ENCODE assay signal across 22 cellular contexts in genomic region chr14:94045563-94046345, GRCh38. TPM values are rescaled to one million over a fixed set of nuclear protein-coding genes. Genes with fewer than 3 reads are reported as not detected.
A peak's percentile ranks its signal among the peaks of the same experiment; 100 is the strongest.
DNase-seq lines count a peak whose midpoint lies in the region; ATAC-seq, FAIRE-seq and TF ChIP-seq lines count a peak whose summit lies in the region.
"Had no signal": no experiment of that assay in that cellular context is flagged by ENCODE, and none has a peak within 500 bp of the region (broad histone marks: within the 10 kb centered on the region; RNA-seq: fewer than 3 reads in every experiment).

No MANE protein-coding gene starts in this region.

- H3K27ac Mint-ChIP-seq in neural progenitor cell: no peak overlapping the region
- H3K27ac Mint-ChIP-seq: activated T-helper 17 cell treated with anti-CD3 and anti-CD28 coated beads, Interleukin-2, amount 50 U/mL, for 72 hours; progenitor cell of endocrine pancreas had no signal

- TF ChIP-seq EP300 in GM12878 (IDR thresholded peaks at IDR 0.05; ENCODE audit: borderline replicate concordance in 1 of 2, control insufficient read depth in 1 of 2, low read depth in 2 of 2, low read length in 2 of 2): no peak

- H3K36me3 Mint-ChIP-seq in neural progenitor cell: peaks cover 17% of the 10 kb centered on the region

- TF ChIP-seq CTCF in GM12878 (IDR thresholded peaks at IDR 0.05 in 2 of 3, conservative IDR thresholded peaks at IDR 0.05 in 1 of 3; ENCODE audit: control insufficient read depth in 2 of 3, extremely low read depth in 1 of 3, insufficient read depth in 1 of 3, low read depth in 3 of 3, low read length in 3 of 3) (no peak), neural progenitor cell (IDR thresholded peaks at IDR 0.05) (no peak)

- H3K36me3 ChIP-seq in GM12878 (ENCODE audit: control insufficient read depth in 2 of 2, insufficient read depth in 2 of 2, low read length in 1 of 2) (peaks cover 18 to 22% of the 10 kb centered on the region in 2 experiments; a peak in 3 of 4 replicates), neural progenitor cell (no peaks in the 10 kb centered on the region)

- peak; percentile 44 for DNase-seq in cardiac septum (ENCODE audit: low spot score)
- no peak for DNase-seq in left ventricle myocardium superior
- DNase-seq in GM12878 (ENCODE audit: low read depth, low spot score): no peak
- no peak for DNase-seq in neural progenitor cell (ENCODE audit: low spot score)
- no peak for DNase-seq in foreskin melanocyte
- DNase-seq in NCI-H748 (lab: John Stamatoyannopoulos, UW; ENCODE audit: unreplicated experiment): no peak
- DNase-seq: activated CD4-positive, alpha-beta T cell treated with anti-CD3 and anti-CD28 coated beads, Interleukin-2, amount 50 U/mL, for 1 hour; DMS79; left lung; MG63; midbrain; NCI-H1417; NCI-H510A; NK-92 treated with Interleukin-12 subunit alpha and Interleukin-12 subunit beta, amount 100 ng/mL, for 24 hours had no signal

- CTCF ChIA-PET in GM12878 (lab: Yijun Ruan, JAX): interaction anchor here (1.0 to 1.7 kb wide), 3 partner anchors 9 to 86 kb away, joined by 3 to 4 read pairs (median 3); no protein-coding TSS in a partner anchor

- in situ Hi-C loops in GM12878 (cut with MboI): no loop called here

- H3K4me1 Mint-ChIP-seq in neural progenitor cell: peaks cover 40% of the 10 kb centered on the region
- H3K4me1 Mint-ChIP-seq: activated T-helper 17 cell treated with anti-CD3 and anti-CD28 coated beads, Interleukin-2, amount 50 U/mL, for 72 hours; neural crest cell had no signal

- H3K4me3 Mint-ChIP-seq in neural progenitor cell: peak overlapping the region; percentile 18
- H3K4me3 Mint-ChIP-seq: activated T-helper 17 cell treated with anti-CD3 and anti-CD28 coated beads, Interleukin-2, amount 50 U/mL, for 72 hours; neural crest cell had no signal

- H3K9me3 ChIP-seq in GM12878 (replicated peaks; ENCODE audit: control insufficient read depth, insufficient read depth, low read length) (no peaks in the 10 kb centered on the region), neural progenitor cell (ENCODE audit: low read depth) (no peaks in the 10 kb centered on the region)
- H3K9me3 ChIP-seq: breast epithelium, HAP-1, left lung, MG63, vagina had no signal

- H3K4me2 ChIP-seq in GM12878 (ENCODE audit: control insufficient read depth, insufficient read depth) (no peak overlapping the region), neural progenitor cell (no peak overlapping the region)

- intact Hi-C loops in cardiac septum (cut with DNase I): no loop called here
- intact Hi-C loops in left ventricle myocardium superior (cut with micrococcal nuclease): no loop called here
- intact Hi-C loops in GM12878 (cut with micrococcal nuclease; ENCODE audit: unreplicated experiment): no loop called here

- no peak overlapping the region for H3K4me3 ChIP-seq in GM12878
- no peak overlapping the region for H3K4me3 ChIP-seq in neural progenitor cell
- H3K4me3 ChIP-seq: breast epithelium, HAP-1, K562, left lung, MG63, vagina had no signal

- no peaks in the 10 kb centered on the region for H3K9me3 Mint-ChIP-seq in neural progenitor cell
- H3K9me3 Mint-ChIP-seq: activated T-helper 17 cell treated with anti-CD3 and anti-CD28 coated beads, Interleukin-2, amount 50 U/mL, for 72 hours; neural crest cell had no signal

- H3K9ac ChIP-seq in GM12878 (ENCODE audit: control insufficient read depth, insufficient read depth, low read length): no peak overlapping the region
- H3K9ac ChIP-seq in neural progenitor cell: no peak overlapping the region

- H3K79me2 ChIP-seq in GM12878 (ENCODE audit: control insufficient read depth, insufficient read depth, low read length) (no peaks in the 10 kb centered on the region), neural progenitor cell (ENCODE audit: low read depth) (no peaks in the 10 kb centered on the region)

- H3K4me1 ChIP-seq in GM12878 (ENCODE audit: control insufficient read depth, insufficient read depth, low read length) (no peaks in the 10 kb centered on the region), neural progenitor cell (no peaks in the 10 kb centered on the region)
- H3K4me1 ChIP-seq: breast epithelium had no signal

- FAIRE-seq in GM12878 (lab: Jason Lieb, UNC): no peak
- FAIRE-seq: K562 had no signal

- 93% methylated on average over 19 of the region's 19 CpGs for WGBS in GM12878 (ENCODE audit: insufficient coverage, insufficient replicate concordance, low lambda C conversion rate, missing lambda C conversion rate)

- no peak for TF ChIP-seq RAD21 in GM12878 (IDR thresholded peaks at IDR 0.05; ENCODE audit: insufficient read depth, low read depth, low read length)

- no TSS peak for BruUV-seq in GM12878 (replicated peaks; lab: Mats Ljungman, UMichigan)

- H3K27me3 ChIP-seq in GM12878 (replicated peaks in 1 of 2; ENCODE audit: control insufficient read depth in 2 of 2, insufficient read depth in 2 of 2, low read length in 1 of 2) (no peaks in the 10 kb centered on the region), neural progenitor cell (no peaks in the 10 kb centered on the region)
- H3K27me3 ChIP-seq: breast epithelium, left lung, MG63, vagina had no signal

- H3K27ac ChIP-seq in GM12878 (ENCODE audit: control insufficient read depth, insufficient read depth) (no peak overlapping the region), neural progenitor cell (no peak overlapping the region)
- H3K27ac ChIP-seq: breast epithelium, left lung, vagina had no signal

- POLR2A ChIA-PET in GM12878 (lab: Charles Lee): no interaction called here

- RAD21 ChIA-PET in GM12878 (lab: Charles Lee; ENCODE audit: unreplicated experiment): interaction anchor here (0.7 to 2.6 kb wide), 2 partner anchors 35 to 91 kb away, joined by 3 to 6 read pairs; no protein-coding TSS in a partner anchor

- H3F3A ChIP-seq in neural progenitor cell (ENCODE audit: low read depth): no peaks in the 10 kb centered on the region

- H3K27me3 Mint-ChIP-seq in neural progenitor cell (ENCODE audit: insufficient read depth, low read depth): peaks cover 13% of the 10 kb centered on the region
- H3K27me3 Mint-ChIP-seq: activated T-helper 17 cell treated with anti-CD3 and anti-CD28 coated beads, Interleukin-2, amount 50 U/mL, for 72 hours; progenitor cell of endocrine pancreas had no signal

- no peaks in the 10 kb centered on the region for H4K20me1 ChIP-seq in GM12878 (ENCODE audit: control insufficient read depth, insufficient read depth)
- no peaks in the 10 kb centered on the region for H4K20me1 ChIP-seq in neural progenitor cell (ENCODE audit: low read depth)

- no peak overlapping the region for H2AFZ ChIP-seq in GM12878 (ENCODE audit: control insufficient read depth, low read depth, low read length)
- H2AFZ ChIP-seq in neural progenitor cell (replicated peaks): no peak overlapping the region

- SMC1A ChIA-PET in GM12878 (lab: Charles Lee; ENCODE audit: uncharacterized antibody, unreplicated experiment): interaction anchor here (1.4 kb wide), 1 partner anchor 11 kb away, joined by 4 read pairs; no protein-coding TSS in a partner anchor

- TF ChIP-seq POLR2A in GM12878 (IDR thresholded peaks at IDR 0.05; ENCODE audit: low read depth, low read length): 0 out of 2 replicates have a peak, but pooled peaks have one; percentile 33

- no peak for ATAC-seq in left ventricle myocardium superior
- no peak for ATAC-seq in GM12878
- no peak for ATAC-seq in HG03175 (IDR thresholded peaks at IDR 0.05; ENCODE audit: unreplicated experiment)
- ATAC-seq: activated T-helper 17 cell treated with anti-CD3 and anti-CD28 coated beads, Interleukin-2, amount 50 U/mL, for 72 hours; K562; left lung had no signal

RNA-seq across cellular contexts. Expression of gene OTUB2, which starts 19.6 kb away (rescaled TPM):
- total RNA-seq in cardiac septum (0.30 TPM), left ventricle myocardium superior (0.52 TPM), GM12878 (2014; rRNA removed) (0.49 and 0.56 TPM in 2 replicates), GM12878 (2014; rRNA removed; fragmentation: Illumina TruSeq; extraction: Trizol) (0.40 and 0.46 TPM in 2 replicates), GM12878 (2021) (0.46 and 0.77 TPM in 2 replicates), neural progenitor cell (ENCODE audit: low replicate concordance) (6.8 and 9.6 TPM in 2 replicates)
- total RNA-seq in GM12878 (2013; cell fraction: nucleolus; rRNA removed): 1.3 and 3.2 TPM in 2 replicates
- 0.43 TPM for polyA plus RNA-seq in GM12878 (2011; ENCODE audit: low read depth)
- polyA plus RNA-seq in GM12878 (2011; rRNA removed) (0.36 and 0.48 TPM in 2 replicates), GM12878 (2014; fragmentation: Illumina TruSeq; extraction: Trizol) (0.41 and 0.47 TPM in 2 replicates), GM12878 (2014; fragmentation: Nextera tagmentation; extraction: Ambion mirVana) (under 1 TPM; 0.05 to 0.18 TPM), GM12878 (2014; rRNA removed) (0.26 and 0.49 TPM in 2 replicates), GM12878 (2016; fragmentation: Nextera tagmentation; extraction: Ambion mirVana) (under 1 TPM; 0.25 to 0.82 TPM)
- polyA plus RNA-seq in GM12878 (2011; cell fraction: cytosol; rRNA removed): 0.90 and 0.97 TPM in 2 replicates
- polyA plus RNA-seq in GM12878 (2011; cell fraction: nucleus; rRNA removed): 0.73 and 1.1 TPM in 2 replicates
- 0.46 and 0.51 TPM in 2 replicates for polyA plus RNA-seq in GM12878 (2012)
- polyA minus RNA-seq in GM12878 (2011; rRNA and poly(A)+ RNA removed): 1.1 and 1.3 TPM in 2 replicates
- 0.42 TPM in 1 of 2 replicates, not detected in the other for polyA minus RNA-seq in GM12878 (2011; cell fraction: cytosol; rRNA and poly(A)+ RNA removed)
- 0.48 and 0.67 TPM in 2 replicates for polyA minus RNA-seq in GM12878 (2011; cell fraction: nucleus; rRNA and poly(A)+ RNA removed)

RNA-seq across cellular contexts. Expression of gene DDX24, which starts 35.2 kb away (rescaled TPM):
- total RNA-seq in cardiac septum (245 TPM), left ventricle myocardium superior (198 TPM), GM12878 (2014; rRNA removed) (143 and 161 TPM in 2 replicates), GM12878 (2014; rRNA removed; fragmentation: Illumina TruSeq; extraction: Trizol) (159 and 183 TPM in 2 replicates), GM12878 (2021) (179 and 186 TPM in 2 replicates), neural progenitor cell (ENCODE audit: low replicate concordance) (113 and 153 TPM in 2 replicates)
- total RNA-seq in GM12878 (2013; cell fraction: nucleolus; rRNA removed): 121 and 123 TPM in 2 replicates
- polyA plus RNA-seq in GM12878 (2011; ENCODE audit: low read depth): 168 TPM
- polyA plus RNA-seq in GM12878 (2011; rRNA removed) (216 and 229 TPM in 2 replicates), GM12878 (2014; fragmentation: Illumina TruSeq; extraction: Trizol) (266 and 322 TPM in 2 replicates), GM12878 (2014; fragmentation: Nextera tagmentation; extraction: Ambion mirVana) (100 to 1,000 TPM; 137 to 176 TPM), GM12878 (2014; rRNA removed) (142 and 153 TPM in 2 replicates), GM12878 (2016; fragmentation: Nextera tagmentation; extraction: Ambion mirVana) (100 to 1,000 TPM; 208 to 216 TPM)
- 180 and 182 TPM in 2 replicates for polyA plus RNA-seq in GM12878 (2011; cell fraction: cytosol; rRNA removed)
- polyA plus RNA-seq in GM12878 (2011; cell fraction: nucleus; rRNA removed): 183 and 191 TPM in 2 replicates
- polyA plus RNA-seq in GM12878 (2012): 136 and 143 TPM in 2 replicates
- polyA minus RNA-seq in GM12878 (2011; rRNA and poly(A)+ RNA removed): 137 and 152 TPM in 2 replicates
- polyA minus RNA-seq in GM12878 (2011; cell fraction: cytosol; rRNA and poly(A)+ RNA removed): 43.4 and 65.5 TPM in 2 replicates
- polyA minus RNA-seq in GM12878 (2011; cell fraction: nucleus; rRNA and poly(A)+ RNA removed): 49.4 and 61.3 TPM in 2 replicates

RNA-seq across cellular contexts. Expression of gene IFI27L1, which starts 35.4 kb away (rescaled TPM):
- total RNA-seq in cardiac septum (9.3 TPM), left ventricle myocardium superior (9.7 TPM), GM12878 (2014; rRNA removed) (22.0 and 29.9 TPM in 2 replicates), GM12878 (2014; rRNA removed; fragmentation: Illumina TruSeq; extraction: Trizol) (22.5 and 28.1 TPM in 2 replicates), GM12878 (2021) (34.7 TPM in 2 replicates), neural progenitor cell (ENCODE audit: low replicate concordance) (10.8 and 19.9 TPM in 2 replicates)
- total RNA-seq in GM12878 (2013; cell fraction: nucleolus; rRNA removed): 3.7 and 8.2 TPM in 2 replicates
- 42.2 TPM for polyA plus RNA-seq in GM12878 (2011; ENCODE audit: low read depth)
- polyA plus RNA-seq in GM12878 (2011; rRNA removed) (17.5 and 22.1 TPM in 2 replicates), GM12878 (2014; fragmentation: Illumina TruSeq; extraction: Trizol) (10.1 and 17.4 TPM in 2 replicates), GM12878 (2014; fragmentation: Nextera tagmentation; extraction: Ambion mirVana) (10 to 100 TPM; 27.3 to 28.2 TPM), GM12878 (2014; rRNA removed) (28.0 and 33.0 TPM in 2 replicates), GM12878 (2016; fragmentation: Nextera tagmentation; extraction: Ambion mirVana) (10 to 100 TPM; 34.3 to 38.8 TPM)
- polyA plus RNA-seq in GM12878 (2011; cell fraction: cytosol; rRNA removed): 33.2 and 37.0 TPM in 2 replicates
- 21.6 and 22.1 TPM in 2 replicates for polyA plus RNA-seq in GM12878 (2011; cell fraction: nucleus; rRNA removed)
- polyA plus RNA-seq in GM12878 (2012): 15.9 and 21.6 TPM in 2 replicates
- 5.0 and 7.4 TPM in 2 replicates for polyA minus RNA-seq in GM12878 (2011; rRNA and poly(A)+ RNA removed)
- polyA minus RNA-seq in GM12878 (2011; cell fraction: cytosol; rRNA and poly(A)+ RNA removed): 3.3 and 4.0 TPM in 2 replicates
- polyA minus RNA-seq in GM12878 (2011; cell fraction: nucleus; rRNA and poly(A)+ RNA removed): 3.7 and 5.1 TPM in 2 replicates

RNA-seq across cellular contexts. Expression of gene CCDC197, which starts 48.7 kb away (rescaled TPM):
- total RNA-seq in cardiac septum: 3.4 TPM
- 0.74 TPM for total RNA-seq in left ventricle myocardium superior
- 1.2 TPM in 2 replicates for total RNA-seq in GM12878 (2013; cell fraction: nucleolus; rRNA removed)
- not detected in 2 replicates for total RNA-seq in GM12878 (2014; rRNA removed)
- total RNA-seq in GM12878 (2014; rRNA removed; fragmentation: Illumina TruSeq; extraction: Trizol): not detected in 2 replicates
- not detected in 2 replicates for total RNA-seq in GM12878 (2021)
- not detected for polyA plus RNA-seq in GM12878 (2011; ENCODE audit: low read depth)
- polyA plus RNA-seq in GM12878 (2011; rRNA removed): 0.12 and 0.16 TPM in 2 replicates
- 0.04 TPM in 1 of 2 replicates, not detected in the other for polyA plus RNA-seq in GM12878 (2011; cell fraction: cytosol; rRNA removed)
- polyA plus RNA-seq in GM12878 (2011; cell fraction: nucleus; rRNA removed): 0.28 and 0.56 TPM in 2 replicates
- 0.17 TPM in 1 of 2 replicates, not detected in the other for polyA plus RNA-seq in GM12878 (2012)
- not detected in 2 replicates for polyA plus RNA-seq in GM12878 (2014; fragmentation: Illumina TruSeq; extraction: Trizol)
- polyA plus RNA-seq in GM12878 (2014; fragmentation: Nextera tagmentation; extraction: Ambion mirVana): not detected
- polyA plus RNA-seq in GM12878 (2014; rRNA removed): not detected in 2 replicates
- not detected for polyA plus RNA-seq in GM12878 (2016; fragmentation: Nextera tagmentation; extraction: Ambion mirVana)
- 0.21 TPM in 1 of 2 replicates, not detected in the other for polyA minus RNA-seq in GM12878 (2011; rRNA and poly(A)+ RNA removed)
- not detected in 2 replicates for polyA minus RNA-seq in GM12878 (2011; cell fraction: cytosol; rRNA and poly(A)+ RNA removed)
- polyA minus RNA-seq in GM12878 (2011; cell fraction: nucleus; rRNA and poly(A)+ RNA removed): 0.24 TPM in 1 of 2 replicates, not detected in the other
- total RNA-seq in neural progenitor cell (ENCODE audit: low replicate concordance): not detected in 2 replicates
- total RNA-seq: breast epithelium, K562, left lung, neural crest cell, progenitor cell of endocrine pancreas, vagina had no signal
- polyA plus RNA-seq: K562 had no signal
